ENCODE assay signal across 14 cellular contexts in the genomic region with DNA sequence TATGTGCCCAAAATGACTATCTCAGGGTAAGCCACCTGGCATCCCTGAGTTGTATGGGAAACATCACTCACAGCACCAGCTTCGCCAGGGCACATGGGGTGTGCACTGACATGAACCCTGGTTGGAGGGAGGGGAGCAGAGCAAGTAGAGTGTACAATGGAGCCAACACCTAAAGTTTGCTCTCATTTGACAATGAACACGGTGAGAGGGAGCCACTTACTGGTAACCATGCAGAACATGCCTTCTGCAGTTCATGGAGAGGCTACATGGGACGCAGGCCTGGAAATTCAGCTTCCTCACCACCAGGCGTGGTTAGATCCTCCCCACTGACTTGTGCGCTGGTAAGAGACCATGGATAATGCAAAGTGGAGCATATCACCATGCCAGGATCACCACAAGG. TPM values are rescaled to one million over a fixed set of nuclear protein-coding genes. Genes with fewer than 3 reads are reported as not detected.
DNase-seq lines count a peak whose midpoint lies in the region; ATAC-seq and TF ChIP-seq lines count a peak whose summit lies in the region.
"Had no signal": no experiment of that assay in that cellular context is flagged by ENCODE, and none has a peak within 500 bp of the region (broad histone marks: within the 10 kb centered on the region; RNA-seq: fewer than 3 reads in every experiment).

No MANE protein-coding gene starts in this region.

- H3K27ac Mint-ChIP-seq in activated CD8-positive, alpha-beta memory T cell treated with anti-CD3 and anti-CD28 coated beads, Interleukin-2, amount 10 ng/mL, durations not matched to agents 7 days and 5 days, result no peak overlapping the region
- H3K27ac Mint-ChIP-seq in brain, result peak overlapping the region; percentile 36 to 97 (median 89)

- H3K4me1 ChIP-seq in right atrium auricular region (peaks cover 0 to 62% of the 10 kb centered on the region in 2 donors), tibial artery (peaks cover 0 to 88% (median 58%) of the 10 kb centered on the region in 4 donors)

- peaks cover 19% of the 10 kb centered on the region for H3K36me3 ChIP-seq in right atrium auricular region
- H3K36me3 ChIP-seq in tibial artery, result peaks cover 15 to 25% (median 18%) of the 10 kb centered on the region in 3 donors

- no peaks in the 10 kb centered on the region for H3K9me3 Mint-ChIP-seq in activated CD8-positive, alpha-beta memory T cell treated with anti-CD3 and anti-CD28 coated beads, Interleukin-2, amount 10 ng/mL, durations not matched to agents 7 days and 5 days (ENCODE audit: low read depth)
- H3K9me3 Mint-ChIP-seq in brain, result no peaks in the 10 kb centered on the region
- H3K9me3 Mint-ChIP-seq: central memory CD8-positive, alpha-beta T cell had no signal

- no peaks in the 10 kb centered on the region for H3K27me3 Mint-ChIP-seq in activated CD8-positive, alpha-beta memory T cell treated with anti-CD3 and anti-CD28 coated beads, Interleukin-2, amount 10 ng/mL, durations not matched to agents 7 days and 5 days
- H3K27me3 Mint-ChIP-seq in brain, result no peaks in the 10 kb centered on the region
- H3K27me3 Mint-ChIP-seq: activated naive CD8-positive, alpha-beta T cell; central memory CD8-positive, alpha-beta T cell had no signal

- H3K27me3 ChIP-seq in right atrium auricular region, result no peaks in the 10 kb centered on the region
- no peaks in the 10 kb centered on the region for H3K27me3 ChIP-seq in tibial artery

- H3K36me3 Mint-ChIP-seq in activated CD8-positive, alpha-beta memory T cell treated with anti-CD3 and anti-CD28 coated beads, Interleukin-2, amount 10 ng/mL, durations not matched to agents 7 days and 5 days, result peaks cover 10% of the 10 kb centered on the region
- H3K36me3 Mint-ChIP-seq in brain, result peaks cover 26% of the 10 kb centered on the region
- H3K36me3 Mint-ChIP-seq: activated naive CD8-positive, alpha-beta T cell had no signal

- no peaks in the 10 kb centered on the region for H3K9me3 ChIP-seq in right atrium auricular region
- H3K9me3 ChIP-seq in tibial artery, result no peaks in the 10 kb centered on the region
- H3K9me3 ChIP-seq: HAP-1, SK-N-SH had no signal

- no peak overlapping the region for H3K4me3 Mint-ChIP-seq in activated CD8-positive, alpha-beta memory T cell treated with anti-CD3 and anti-CD28 coated beads, Interleukin-2, amount 10 ng/mL, durations not matched to agents 7 days and 5 days
- peak overlapping the region in 4 of 5 experiments; percentile 39 to 65 (median 56) for H3K4me3 Mint-ChIP-seq in brain
- H3K4me3 Mint-ChIP-seq: activated naive CD8-positive, alpha-beta T cell; central memory CD8-positive, alpha-beta T cell had no signal

- DNase-seq in activated CD8-positive, alpha-beta memory T cell treated with anti-CD3 and anti-CD28 coated beads, Interleukin-2, amount 50 U/mL, for 48 hours, result peak; percentile 37
- DNase-seq in activated CD8-positive, alpha-beta memory T cell treated with anti-CD3 and anti-CD28 coated beads, Interleukin-2, amount 10 ng/mL, durations not matched to agents 7 days and 5 days, result no peak
- DNase-seq in right atrium auricular region (ENCODE audit: low spot score) (no peak), tibial artery (peak in 1 of 2 donors; percentile 60), NCI-H1417 (lab: John Stamatoyannopoulos, UW) (no peak), EL (no peak)
- DNase-seq: NCI-H226, SK-N-SH had no signal

- ATAC-seq in activated CD8-positive, alpha-beta memory T cell treated with anti-CD3 and anti-CD28 coated beads, Interleukin-2, amount 10 ng/mL, durations not matched to agents 7 days and 5 days, result no peak
- ATAC-seq in HG03520 (IDR thresholded peaks at IDR 0.05; ENCODE audit: unreplicated experiment), result no peak
- ATAC-seq: GM12878 had no signal

- H3K4me1 Mint-ChIP-seq in activated CD8-positive, alpha-beta memory T cell treated with anti-CD3 and anti-CD28 coated beads, Interleukin-2, amount 10 ng/mL, durations not matched to agents 7 days and 5 days, result peaks cover 14% of the 10 kb centered on the region
- H3K4me1 Mint-ChIP-seq in brain, result peaks cover 56% of the 10 kb centered on the region

- TF ChIP-seq CTCF in brain (conservative IDR thresholded peaks at IDR 0.05), result no peak
- TF ChIP-seq CTCF in right atrium auricular region (IDR thresholded peaks at IDR 0.05), result peak in 1 of 2 donors; percentile 22
- TF ChIP-seq CTCF in tibial artery (IDR thresholded peaks at IDR 0.05), result no peak

- CTCF ChIA-PET in activated CD8-positive, alpha-beta memory T cell treated with anti-CD3 and anti-CD28 coated beads, Interleukin-2, amount 10 ng/mL, durations not matched to agents 7 days and 5 days (lab: Charles Lee), result interaction anchor here (1.7 to 3.1 kb wide), 4 partner anchors 30 to 168 kb away, joined by 8 to 11 read pairs (median 8); no protein-coding TSS in a partner anchor

- H3K4me3 ChIP-seq in right atrium auricular region, result no peak overlapping the region
- no peak overlapping the region for H3K4me3 ChIP-seq in tibial artery
- H3K4me3 ChIP-seq: GM12878, HAP-1 had no signal

- H3K27ac ChIP-seq in right atrium auricular region (peak overlapping the region; percentile 81 to 85), tibial artery (peak overlapping the region; percentile 77 to 83)

- intact Hi-C loops in tibial artery (cut with DNase I; ENCODE audit: low total_unique reads), result loop anchor here (5.0 kb wide), 1 partner anchor 105 kb away; a partner anchor contains a TSS

RNA-seq across cellular contexts. Expression of a gene that starts 10.0 kb away (rescaled TPM):
- 1 to 10 TPM; 5.9 to 6.4 TPM for total RNA-seq in activated CD8-positive, alpha-beta memory T cell treated with anti-CD3 and anti-CD28 coated beads, Interleukin-2, amount 10 ng/mL, durations not matched to agents 7 days and 5 days
- polyA plus RNA-seq in brain (ENCODE audit: insufficient read depth, low read depth, low replicate concordance), result 17.4 TPM
- 1 to 10 TPM; 4.4 to 5.0 TPM for total RNA-seq in right atrium auricular region

RNA-seq across cellular contexts. Expression of a gene that starts 34.5 kb away (rescaled TPM):
- 1 to 10 TPM; 5.3 to 6.0 TPM for total RNA-seq in activated CD8-positive, alpha-beta memory T cell treated with anti-CD3 and anti-CD28 coated beads, Interleukin-2, amount 10 ng/mL, durations not matched to agents 7 days and 5 days
- polyA plus RNA-seq in brain (ENCODE audit: insufficient read depth, low read depth, low replicate concordance), result 33.6 TPM
- total RNA-seq in right atrium auricular region, result 1 to 10 TPM; 1.5 to 4.8 TPM
